Comparison of ENCODE assay signal across 27 cellular contexts in the genomic region with DNA sequence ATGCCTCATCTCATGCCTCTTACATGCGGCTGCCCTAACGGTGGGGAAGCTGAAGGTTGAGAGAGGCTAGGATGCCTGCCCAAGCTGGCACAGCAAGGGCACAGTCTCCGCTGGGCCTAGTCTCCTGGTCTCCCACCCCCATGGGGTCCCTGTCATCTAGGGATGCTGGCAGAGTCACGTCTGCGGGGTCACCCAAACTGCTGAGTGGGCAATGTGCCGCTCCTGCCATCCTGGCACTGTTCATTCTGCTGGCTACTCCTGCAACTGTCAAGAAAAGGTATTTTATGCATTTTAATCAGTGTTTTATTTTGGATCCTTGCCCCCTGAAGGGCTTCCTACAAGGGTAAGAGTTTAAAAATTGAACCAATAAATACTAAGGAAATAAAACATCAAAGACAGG. TPM values are rescaled to one million over a fixed set of nuclear protein-coding genes. Genes with fewer than 3 reads are reported as not detected.
"Had no signal": no experiment of that assay in that cellular context is flagged by ENCODE, and none has a peak within 500 bp of the region (broad histone marks: within the 10 kb centered on the region; RNA-seq: fewer than 3 reads in every experiment).

No MANE protein-coding gene starts in this region.

- H3K9me3 ChIP-seq: esophagus squamous epithelium, heart right ventricle, left lung, neutrophil, pancreas, sigmoid colon, stomach, testis, tibial artery, upper lobe of left lung had no signal

- H3K4me3 ChIP-seq: coronary artery, esophagus squamous epithelium, heart right ventricle, left lung, pancreas, sigmoid colon, stomach, testis, tibial artery, upper lobe of left lung had no signal

- ATAC-seq: effector memory CD8-positive, alpha-beta T cell; heart right ventricle; left cardiac atrium; left lung; naive thymus-derived CD4-positive, alpha-beta T cell; pancreas; stimulated activated effector memory CD8-positive, alpha-beta T cell treated with anti-CD3 and anti-CD28 coated beads, Interleukin-12 subunit alpha, Interleukin-12 subunit beta, amount 100 ng/mL, for 72 hours had no signal

- H3K4me1 ChIP-seq: esophagus squamous epithelium, left lung, pancreas, sigmoid colon had no signal

- H3K27ac ChIP-seq: coronary artery, esophagus squamous epithelium, heart right ventricle, left lung, neutrophil, pancreas, sigmoid colon, stomach, testis, tibial artery, upper lobe of left lung had no signal

- H3K27me3 ChIP-seq: pancreas, sigmoid colon, testis, upper lobe of left lung had no signal

- DNase-seq: dermis blood vessel endothelial cell; effector memory CD8-positive, alpha-beta T cell; erythroblast; esophagus squamous epithelium; foreskin melanocyte; heart right ventricle; hippocampal formation; left cardiac atrium; mesendoderm; midbrain; naive thymus-derived CD4-positive, alpha-beta T cell; nephron progenitor cell; pancreas; retina; sigmoid colon; stimulated activated CD4-positive, alpha-beta T cell treated with anti-CD3 and anti-CD28 coated beads, Interleukin-2, amount 100 ng/mL, for 24 hours; stimulated activated CD4-positive, alpha-beta T cell treated with anti-CD3 and anti-CD28 coated beads, Interleukin-4, amount 100 ng/mL, for 24 hours; stimulated activated naive CD4-positive, alpha-beta T cell treated with Interleukin-2 at 50 U/mL for 16 hours; stomach; tibial artery; upper lobe of left lung had no signal

- H3K36me3 ChIP-seq: esophagus squamous epithelium, heart right ventricle, left lung, neutrophil, pancreas, sigmoid colon, stomach, upper lobe of left lung had no signal

RNA-seq across cellular contexts. Expression of a gene that starts 12.8 kb away (rescaled TPM):
- total RNA-seq: dermis blood vessel endothelial cell; naive thymus-derived CD4-positive, alpha-beta T cell; pulmonary artery endothelial cell had no signal
- polyA plus RNA-seq: naive thymus-derived CD4-positive, alpha-beta T cell had no signal
